Comparison of ENCODE assay signal across 8 cellular contexts in the genomic region with DNA sequence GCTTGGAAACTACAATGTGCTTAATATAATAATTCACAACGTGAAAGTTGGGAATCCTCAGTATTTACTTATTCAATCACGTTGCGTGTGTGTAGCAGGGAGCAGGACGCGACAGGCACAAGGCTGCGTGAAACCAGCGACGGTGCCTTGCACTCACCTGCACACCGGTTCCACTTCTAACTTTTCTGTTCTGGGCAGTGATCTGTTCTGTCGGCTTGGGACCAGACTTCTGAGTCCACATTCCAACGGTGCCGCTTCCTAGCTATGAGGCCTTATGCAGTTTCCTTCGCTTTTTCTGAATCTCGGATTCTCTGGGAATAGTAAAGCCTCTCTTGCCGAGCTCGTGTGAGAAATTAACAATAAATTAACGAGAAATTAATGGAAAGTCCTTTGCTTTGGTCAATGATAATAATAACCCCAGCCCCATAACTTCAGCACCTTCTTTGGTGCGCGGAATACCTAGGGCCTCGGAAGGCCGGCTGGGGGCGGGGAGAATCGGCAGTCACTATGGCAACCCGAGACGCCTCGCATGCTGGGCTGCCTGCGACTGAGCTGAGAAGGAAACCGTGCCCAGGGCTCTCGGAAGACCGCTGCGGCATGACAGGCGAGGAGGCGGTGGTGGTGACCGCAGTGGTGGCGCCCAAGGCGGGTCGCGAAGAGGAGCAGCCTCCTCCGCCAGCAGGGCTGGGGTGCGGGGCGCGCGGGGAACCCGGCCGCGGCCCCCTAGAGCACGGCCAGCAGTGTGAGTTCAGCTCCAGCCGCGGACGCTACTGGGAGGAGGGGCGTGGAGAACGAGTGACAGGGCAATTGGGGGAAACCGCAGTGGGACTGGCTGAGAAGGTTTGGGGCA. TPM values are rescaled to one million over a fixed set of nuclear protein-coding genes. Genes with fewer than 3 reads are reported as not detected.
DNase-seq lines count a peak whose midpoint lies in the region; ATAC-seq and TF ChIP-seq lines count a peak whose summit lies in the region.

A gene with protein sequence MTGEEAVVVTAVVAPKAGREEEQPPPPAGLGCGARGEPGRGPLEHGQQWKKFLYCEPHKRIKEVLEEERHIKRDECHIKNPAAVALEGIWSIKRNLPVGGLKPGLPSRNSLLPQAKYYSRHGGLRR (plus strand): TSS at position 530 of the 850 bp plus-strand sequence. CDS start 68 bp downstream, at position 598.

- peak; percentile 54 for DNase-seq in NCI-H774 (lab: John Stamatoyannopoulos, UW)
- peak; percentile 24 for DNase-seq in fibroblast of villous mesenchyme (ENCODE audit: low read depth)
- peak; percentile 49 for DNase-seq in natural killer cell
- peak in 5 of 6 experiments; percentile 16 to 44 (median 31) for DNase-seq in stimulated activated naive CD4-positive, alpha-beta T cell (lab: John Stamatoyannopoulos, UW)
- no peak for DNase-seq in putamen (ENCODE audit: low spot score)

- H3K27ac Mint-ChIP-seq in activated T-helper 17 cell treated with anti-CD3 and anti-CD28 coated beads, Interleukin-2, amount 50 U/mL, for 72 hours = no peak within 1 kb of the TSS
- peak within 1 kb of the TSS; percentile 80 to 82 for H3K27ac Mint-ChIP-seq in natural killer cell

- ATAC-seq in GM18508 (IDR thresholded peaks at IDR 0.05; ENCODE audit: insufficient read depth, unreplicated experiment) = peak; percentile 50
- ATAC-seq in HG02938 (IDR thresholded peaks at IDR 0.05; ENCODE audit: unreplicated experiment) = peak; percentile 73
- peak; percentile 85 for ATAC-seq in activated T-helper 17 cell treated with anti-CD3 and anti-CD28 coated beads, Interleukin-2, amount 50 U/mL, for 72 hours (replicated peaks)
- peak; percentile 82 to 88 (median 85) for ATAC-seq in natural killer cell

- H3K4me3 Mint-ChIP-seq in activated T-helper 17 cell treated with anti-CD3 and anti-CD28 coated beads, Interleukin-2, amount 50 U/mL, for 72 hours = peak within 1 kb of the TSS; percentile 70
- H3K4me3 Mint-ChIP-seq in natural killer cell = peak within 1 kb of the TSS; percentile 92

- H3K27me3 Mint-ChIP-seq in activated T-helper 17 cell treated with anti-CD3 and anti-CD28 coated beads, Interleukin-2, amount 50 U/mL, for 72 hours = peaks cover 18% of the 10 kb centered on the region
- peaks cover 5 to 18% of the 10 kb centered on the region in 2 donors for H3K27me3 Mint-ChIP-seq in natural killer cell (ENCODE audit: low read depth in 2 of 2)

- intact Hi-C loops in natural killer cell (cut with micrococcal nuclease) = loop anchor here (5.0 kb wide), 1 partner anchor 1700 kb away; no protein-coding TSS in a partner anchor

- no peaks in the 10 kb centered on the region for H3K9me3 Mint-ChIP-seq in activated T-helper 17 cell treated with anti-CD3 and anti-CD28 coated beads, Interleukin-2, amount 50 U/mL, for 72 hours
- H3K9me3 Mint-ChIP-seq in natural killer cell = no peaks in the 10 kb centered on the region

- TF ChIP-seq CTCF in fibroblast of villous mesenchyme (IDR thresholded peaks at IDR 0.05; ENCODE audit: insufficient read depth, low read depth, low read length) (no peak), natural killer cell (IDR thresholded peaks at IDR 0.05) (no peak)

- H3K4me3 ChIP-seq in fibroblast of villous mesenchyme (ENCODE audit: low read depth, low read length) = peak within 1 kb of the TSS; percentile 61

- H3K36me3 Mint-ChIP-seq in activated T-helper 17 cell treated with anti-CD3 and anti-CD28 coated beads, Interleukin-2, amount 50 U/mL, for 72 hours (ENCODE audit: low read depth) = no peaks in the 10 kb centered on the region
- no peaks in the 10 kb centered on the region for H3K36me3 Mint-ChIP-seq in natural killer cell

- no peaks in the 10 kb centered on the region for H3K4me1 Mint-ChIP-seq in activated T-helper 17 cell treated with anti-CD3 and anti-CD28 coated beads, Interleukin-2, amount 50 U/mL, for 72 hours
- H3K4me1 Mint-ChIP-seq in natural killer cell = peaks cover 17 to 22% of the 10 kb centered on the region in 2 donors

RNA-seq across cellular contexts. Expression of the gene that starts here (rescaled TPM):
- not detected for total RNA-seq in activated T-helper 17 cell treated with anti-CD3 and anti-CD28 coated beads, Interleukin-2, amount 50 U/mL, for 72 hours
- not detected in 2 replicates for total RNA-seq in fibroblast of villous mesenchyme
- not detected for total RNA-seq in natural killer cell

Comparison
In these comparisons a context has a peak if more than half of its experiments do, and no peak if none do; other contexts are left out.
1. Peak in ATAC-seq in activated T-helper 17 cell treated with anti-CD3 and anti-CD28 coated beads, Interleukin-2, amount 50 U/mL, for 72 hours; RNA of the gene not detected or under 1 TPM.
2. Peak in DNase-seq and H3K4me3 ChIP-seq in fibroblast of villous mesenchyme; RNA of the gene not detected or under 1 TPM.
3. Peak in DNase-seq and ATAC-seq in natural killer cell; RNA of the gene not detected or under 1 TPM.